ENCODE assay signal across 8 cellular contexts in genomic region chr6:89079611-89080213, GRCh38. TPM values are rescaled to one million over a fixed set of nuclear protein-coding genes. Genes with fewer than 3 reads are reported as not detected.
A peak's percentile ranks its signal among the peaks of the same experiment; 100 is the strongest.
DNase-seq lines count a peak whose midpoint lies in the region; ATAC-seq lines count a peak whose summit lies in the region.

No MANE protein-coding gene starts in this region.

- no peaks in the 10 kb centered on the region for H3K9me3 Mint-ChIP-seq in activated naive CD8-positive, alpha-beta T cell treated with anti-CD3 and anti-CD28 coated beads, Interleukin-2, amount 50 U/mL, for 24 hours

- WGBS in trophoblast cell (ENCODE audit: extremely low coverage, insufficient coverage, insufficient read length) = no CpG with 5 or more reads among the region's 17 CpGs
- 0% methylated on average over 17 of the region's 17 CpGs for WGBS in aorta, 2 donors

- H3K9me3 ChIP-seq in SK-N-MC (ENCODE audit: low read depth, low read length) (no peaks in the 10 kb centered on the region), trophoblast cell (ENCODE audit: insufficient read depth, low read depth, low read length) (no peaks in the 10 kb centered on the region), aorta (ENCODE audit: control insufficient read depth, low read length) (no peaks in the 10 kb centered on the region)

- DNase-seq in COLO668 (lab: John Stamatoyannopoulos, UW; ENCODE audit: unreplicated experiment) (peak; percentile 4), SK-N-MC (ENCODE audit: low read depth, low spot score) (peak; percentile 48), Right ventricle myocardium superior (peak; percentile 63), trophoblast cell (peak; percentile 22 to 62), aorta (peak in 1 of 2 donors; percentile 62)
- DNase-seq in activated naive CD8-positive, alpha-beta T cell treated with anti-CD3 and anti-CD28 coated beads, Interleukin-2, amount 50 U/mL, for 24 hours = peak; percentile 47

- H3K9ac ChIP-seq in SK-N-MC (ENCODE audit: insufficient read length) (peak overlapping the region; percentile 92), trophoblast cell (ENCODE audit: low read length) (peak overlapping the region; percentile 11)

- H3K14ac ChIP-seq in trophoblast cell (ENCODE audit: low read length) = no peak overlapping the region

- H3K4me3 ChIP-seq in SK-N-MC (peak overlapping the region; percentile 94), trophoblast cell (ENCODE audit: low read depth, low read length) (no peak overlapping the region), aorta (ENCODE audit: low read length in 2 of 2) (peak overlapping the region; percentile 88 to 89)

- H2AK5ac ChIP-seq in trophoblast cell (ENCODE audit: low read length) = no peak overlapping the region

- peaks cover 16% of the 10 kb centered on the region for H3K79me2 ChIP-seq in trophoblast cell (ENCODE audit: control insufficient read depth, insufficient read depth, low read length, poor library complexity)

- H3K27ac Mint-ChIP-seq in activated naive CD8-positive, alpha-beta T cell treated with anti-CD3 and anti-CD28 coated beads, Interleukin-2, amount 50 U/mL, for 24 hours = peak overlapping the region; percentile 95

- no peak overlapping the region for H3K4ac ChIP-seq in trophoblast cell (ENCODE audit: low read depth, low read length)

- H2BK12ac ChIP-seq in trophoblast cell (ENCODE audit: low read length) = no peak overlapping the region

- H3K27me3 Mint-ChIP-seq in activated naive CD8-positive, alpha-beta T cell treated with anti-CD3 and anti-CD28 coated beads, Interleukin-2, amount 50 U/mL, for 24 hours = no peaks in the 10 kb centered on the region

- peaks cover 26% of the 10 kb centered on the region for H3K4me1 Mint-ChIP-seq in activated naive CD8-positive, alpha-beta T cell treated with anti-CD3 and anti-CD28 coated beads, Interleukin-2, amount 50 U/mL, for 24 hours

- no peak overlapping the region for H3K18ac ChIP-seq in trophoblast cell (ENCODE audit: low read length)

- peak overlapping the region; percentile 94 for H3K4me3 Mint-ChIP-seq in activated naive CD8-positive, alpha-beta T cell treated with anti-CD3 and anti-CD28 coated beads, Interleukin-2, amount 50 U/mL, for 24 hours

- ATAC-seq in HG03439 (IDR thresholded peaks at IDR 0.05; ENCODE audit: unreplicated experiment) (peak; percentile 21), Right ventricle myocardium superior (ENCODE audit: poor library complexity) (no peak), aorta (ENCODE audit: low FRiP score) (no peak), GM21528 (IDR thresholded peaks at IDR 0.05; ENCODE audit: low FRiP score, unreplicated experiment) (no peak)
- peak; percentile 18 for ATAC-seq in activated naive CD8-positive, alpha-beta T cell treated with anti-CD3 and anti-CD28 coated beads, Interleukin-2, amount 50 U/mL, for 24 hours

- intact Hi-C loops in Right ventricle myocardium superior (cut with DNase I) = loop anchor here (5.0 kb wide), 2 partner anchors 42 to 68 kb away; partner anchors contain the start of gene PM20D2
- intact Hi-C loops in aorta (cut with DNase I) = loop anchor here (5.0 kb wide), 6 partner anchors 38 to 273 kb away; partner anchors contain the start of genes SRSF12 (in 2 of the 2) and UBE2J1 (in 1 of the 2)

- peak overlapping the region; percentile 57 for H3K4me2 ChIP-seq in trophoblast cell (ENCODE audit: low read length)

- no peak overlapping the region for H4K12ac ChIP-seq in trophoblast cell (ENCODE audit: low read depth, low read length)

- H4K8ac ChIP-seq in trophoblast cell (ENCODE audit: low read depth, low read length) = no peak overlapping the region

- peak overlapping the region; percentile 98 for H3K27ac ChIP-seq in SK-N-MC
- H3K27ac ChIP-seq in trophoblast cell (ENCODE audit: low read depth, low read length) = peak overlapping the region; percentile 60
- peak overlapping the region; percentile 46 to 59 for H3K27ac ChIP-seq in aorta (ENCODE audit: low read depth in 1 of 2, low read length in 2 of 2)

- H3K27me3 ChIP-seq in trophoblast cell (ENCODE audit: insufficient read depth, low read length) = no peaks in the 10 kb centered on the region
- no peaks in the 10 kb centered on the region for H3K27me3 ChIP-seq in aorta (ENCODE audit: control insufficient read depth in 1 of 2, insufficient read depth in 2 of 2, low read length in 1 of 2)

- no peak overlapping the region for H2BK120ac ChIP-seq in trophoblast cell (ENCODE audit: insufficient read depth, low read length, poor library complexity)

- H3K4me1 ChIP-seq in trophoblast cell (ENCODE audit: control insufficient read depth in 1 of 2, insufficient read depth in 2 of 2, low read length in 2 of 2) = peaks cover 2 to 3% of the 10 kb centered on the region in 2 experiments
- no peaks in the 10 kb centered on the region for H3K4me1 ChIP-seq in aorta (ENCODE audit: control insufficient read depth in 1 of 2, insufficient read depth in 2 of 2, low read length in 2 of 2)

- no peak overlapping the region for H3K23ac ChIP-seq in trophoblast cell (ENCODE audit: low read length)

- peaks cover 11% of the 10 kb centered on the region for H3K79me1 ChIP-seq in trophoblast cell (ENCODE audit: low read length)

- peaks cover 17% of the 10 kb centered on the region for H3K36me3 ChIP-seq in SK-N-MC (ENCODE audit: insufficient read depth, low read length)
- peaks cover 3% of the 10 kb centered on the region in 2 experiments for H3K36me3 ChIP-seq in trophoblast cell (ENCODE audit: control insufficient read depth in 1 of 2, insufficient read depth in 2 of 2, low read length in 2 of 2)
- H3K36me3 ChIP-seq in aorta (ENCODE audit: control insufficient read depth in 1 of 2, insufficient read depth in 2 of 2, low read length in 1 of 2) = peaks cover 0 to 2% of the 10 kb centered on the region in 2 donors

- H3K36me3 Mint-ChIP-seq in activated naive CD8-positive, alpha-beta T cell treated with anti-CD3 and anti-CD28 coated beads, Interleukin-2, amount 50 U/mL, for 24 hours (ENCODE audit: low read depth) = peaks cover 17% of the 10 kb centered on the region

- no peak overlapping the region for H2AFZ ChIP-seq in trophoblast cell (ENCODE audit: insufficient read depth, low read length, poor library complexity)

- no peak overlapping the region for H4K91ac ChIP-seq in trophoblast cell (ENCODE audit: low read depth, low read length)

- no peak overlapping the region for H2BK5ac ChIP-seq in trophoblast cell (ENCODE audit: low read depth, low read length, poor library complexity)

RNA-seq across cellular contexts. Expression of gene PNRC1, which starts 0.8 kb away (rescaled TPM):
- total RNA-seq in Right ventricle myocardium superior (121 TPM), aorta (100 to 1,000 TPM; 280 to 342 TPM)
- 47.4 and 49.0 TPM in 2 replicates for polyA plus RNA-seq in trophoblast cell (2013)
- 100 to 1,000 TPM in 1 of 2 donors, 10 to 100 TPM in 1; 74.9 to 111 TPM for polyA plus RNA-seq in aorta

RNA-seq across cellular contexts. Expression of gene SRSF12, which starts 38.2 kb away (rescaled TPM):
- total RNA-seq in Right ventricle myocardium superior (not detected), aorta (1 to 10 TPM; 1.6 to 1.9 TPM)
- 3.5 and 4.3 TPM in 2 replicates for polyA plus RNA-seq in trophoblast cell (2013)
- polyA plus RNA-seq in aorta = under 1 TPM; 0.25 to 0.38 TPM

Comparison
In these comparisons a context has a peak if more than half of its experiments do, and no peak if none do; other contexts are left out.
1. ATAC-seq: peak in HG03439 (single experiment) and activated naive CD8-positive, alpha-beta T cell treated with anti-CD3 and anti-CD28 coated beads, Interleukin-2, amount 50 U/mL, for 24 hours (single experiment); none in Right ventricle myocardium superior (single experiment), aorta (single experiment) and GM21528 (single experiment).
2. Peak in every context shown above with its lines, with median percentiles within 50 percentile points of each other: H3K27ac ChIP-seq.